1 cellular context compared by ENCODE assay signal in genomic region chr2:190578158-190579057, GRCh38.
TF ChIP-seq lines count a peak whose summit lies in the region.

No MANE protein-coding gene starts in this region.

TF ChIP-seq in SK-N-SH treated with all-trans-retinoic acid at 6 μM for 48 hours, 23 proteins besides CTCF, POLR2A, EP300 and RAD21 (continued from another document):
- no peak for TF ChIP-seq ZNF70 (CRISPR knock-in tag; IDR thresholded peaks at IDR 0.05)
- no peak for TF ChIP-seq RARB (CRISPR knock-in tag; IDR thresholded peaks at IDR 0.05)
- no peak for TF ChIP-seq PPARA (CRISPR knock-in tag; IDR thresholded peaks at IDR 0.05; ENCODE audit: borderline replicate concordance)
- TF ChIP-seq ZC3H10 (CRISPR knock-in tag; IDR thresholded peaks at IDR 0.05) = no peak
- no peak for TF ChIP-seq GLIS3 (CRISPR knock-in tag; IDR thresholded peaks at IDR 0.05)
TF ChIP-seq in SK-N-SH treated with all-trans-retinoic acid at 6 μM for 48 hours: peak in this region for 0.
